ENCODE assay signal across 1 cellular context in the genomic region with DNA sequence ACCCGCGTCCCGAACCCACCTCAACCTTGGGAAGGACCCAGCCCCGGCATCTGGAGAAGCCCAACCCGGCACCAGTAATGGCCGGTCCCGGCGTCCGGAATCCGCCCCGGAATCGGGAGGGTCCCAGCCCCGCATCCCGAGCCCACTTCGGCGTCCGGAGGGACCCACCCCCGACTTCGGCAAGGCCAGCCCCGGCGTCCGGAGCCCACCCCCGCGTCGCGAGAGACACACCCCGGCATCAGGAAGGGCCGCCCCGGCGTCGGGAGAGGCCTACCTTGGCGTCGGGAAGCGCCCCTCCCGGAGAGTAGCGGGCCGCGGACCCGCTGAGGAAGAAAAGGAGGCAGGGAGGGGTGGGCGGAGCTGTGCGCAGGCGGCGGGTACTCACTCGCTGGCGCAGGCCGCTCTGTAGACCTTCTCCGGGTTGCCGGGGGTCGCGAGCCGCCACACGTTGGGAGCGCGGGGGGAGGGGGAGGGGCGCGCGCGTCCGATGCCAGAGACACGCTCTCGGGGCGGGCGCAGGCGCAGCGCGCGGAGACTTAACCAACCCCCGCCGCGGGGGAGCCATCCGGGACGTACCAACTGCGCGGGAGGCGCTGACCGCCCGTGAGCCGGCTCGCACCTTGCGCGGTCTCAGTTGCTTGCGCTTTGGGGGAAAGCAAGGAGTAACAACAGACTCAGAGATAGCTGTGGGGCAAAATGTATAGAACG.
TF ChIP-seq lines count a peak whose summit lies in the region.

A gene (minus strand): TSS at position 515 of the 708 bp plus-strand sequence. CDS start 24,164 bp downstream, outside the sequence.

TF ChIP-seq in HepG2, 621 proteins besides CTCF, POLR2A, EP300 and RAD21 (continued from another document and continues in another):
- TF ChIP-seq, protein P1, sequence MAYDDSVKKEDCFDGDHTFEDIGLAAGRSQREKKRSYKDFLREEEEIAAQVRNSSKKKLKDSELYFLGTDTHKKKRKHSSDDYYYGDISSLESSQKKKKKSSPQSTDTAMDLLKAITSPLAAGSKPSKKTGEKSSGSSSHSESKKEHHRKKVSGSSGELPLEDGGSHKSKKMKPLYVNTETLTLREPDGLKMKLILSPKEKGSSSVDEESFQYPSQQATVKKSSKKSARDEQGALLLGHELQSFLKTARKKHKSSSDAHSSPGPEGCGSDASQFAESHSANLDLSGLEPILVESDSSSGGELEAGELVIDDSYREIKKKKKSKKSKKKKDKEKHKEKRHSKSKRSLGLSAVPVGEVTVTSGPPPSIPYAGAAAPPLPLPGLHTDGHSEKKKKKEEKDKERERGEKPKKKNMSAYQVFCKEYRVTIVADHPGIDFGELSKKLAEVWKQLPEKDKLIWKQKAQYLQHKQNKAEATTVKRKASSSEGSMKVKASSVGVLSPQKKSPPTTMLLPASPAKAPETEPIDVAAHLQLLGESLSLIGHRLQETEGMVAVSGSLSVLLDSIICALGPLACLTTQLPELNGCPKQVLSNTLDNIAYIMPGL (CRISPR knock-in tag; IDR thresholded peaks at IDR 0.05; ENCODE audit: borderline replicate concordance in 1 of 2, low read depth in 1 of 2), result peak; percentile 77 to 98
- TF ChIP-seq RBM22 (optimal IDR thresholded peaks at IDR 0.05; ENCODE audit: low read length), result no peak
- no peak for TF ChIP-seq ZNF354B (CRISPR knock-in tag; IDR thresholded peaks at IDR 0.05)
- no peak for TF ChIP-seq ZNF549 (CRISPR knock-in tag; IDR thresholded peaks at IDR 0.05)
- no peak for TF ChIP-seq ZSCAN12 (CRISPR knock-in tag; IDR thresholded peaks at IDR 0.05)
- TF ChIP-seq STAT5B (CRISPR knock-in tag; IDR thresholded peaks at IDR 0.05), result no peak
- no peak for TF ChIP-seq KLF15 (CRISPR knock-in tag; IDR thresholded peaks at IDR 0.05; ENCODE audit: borderline replicate concordance)
- TF ChIP-seq ZNF143 (CRISPR knock-in tag; IDR thresholded peaks at IDR 0.05), result no peak
- no peak for TF ChIP-seq ZNF496 (CRISPR knock-in tag; IDR thresholded peaks at IDR 0.05; ENCODE audit: insufficient replicate concordance)
- TF ChIP-seq PHF21A (CRISPR knock-in tag; IDR thresholded peaks at IDR 0.05), result peak; percentile 88
- no peak for TF ChIP-seq ZNF17 (CRISPR knock-in tag; IDR thresholded peaks at IDR 0.05)
- TF ChIP-seq HES4 (CRISPR knock-in tag; IDR thresholded peaks at IDR 0.05; ENCODE audit: borderline replicate concordance), result peak; percentile 67; the same call in 1 of the 2 replicates
- TF ChIP-seq ZFP36 (IDR thresholded peaks at IDR 0.05; ENCODE audit: borderline replicate concordance, low read depth, low read length, partially characterized antibody), result no peak
- TF ChIP-seq, protein P2, sequence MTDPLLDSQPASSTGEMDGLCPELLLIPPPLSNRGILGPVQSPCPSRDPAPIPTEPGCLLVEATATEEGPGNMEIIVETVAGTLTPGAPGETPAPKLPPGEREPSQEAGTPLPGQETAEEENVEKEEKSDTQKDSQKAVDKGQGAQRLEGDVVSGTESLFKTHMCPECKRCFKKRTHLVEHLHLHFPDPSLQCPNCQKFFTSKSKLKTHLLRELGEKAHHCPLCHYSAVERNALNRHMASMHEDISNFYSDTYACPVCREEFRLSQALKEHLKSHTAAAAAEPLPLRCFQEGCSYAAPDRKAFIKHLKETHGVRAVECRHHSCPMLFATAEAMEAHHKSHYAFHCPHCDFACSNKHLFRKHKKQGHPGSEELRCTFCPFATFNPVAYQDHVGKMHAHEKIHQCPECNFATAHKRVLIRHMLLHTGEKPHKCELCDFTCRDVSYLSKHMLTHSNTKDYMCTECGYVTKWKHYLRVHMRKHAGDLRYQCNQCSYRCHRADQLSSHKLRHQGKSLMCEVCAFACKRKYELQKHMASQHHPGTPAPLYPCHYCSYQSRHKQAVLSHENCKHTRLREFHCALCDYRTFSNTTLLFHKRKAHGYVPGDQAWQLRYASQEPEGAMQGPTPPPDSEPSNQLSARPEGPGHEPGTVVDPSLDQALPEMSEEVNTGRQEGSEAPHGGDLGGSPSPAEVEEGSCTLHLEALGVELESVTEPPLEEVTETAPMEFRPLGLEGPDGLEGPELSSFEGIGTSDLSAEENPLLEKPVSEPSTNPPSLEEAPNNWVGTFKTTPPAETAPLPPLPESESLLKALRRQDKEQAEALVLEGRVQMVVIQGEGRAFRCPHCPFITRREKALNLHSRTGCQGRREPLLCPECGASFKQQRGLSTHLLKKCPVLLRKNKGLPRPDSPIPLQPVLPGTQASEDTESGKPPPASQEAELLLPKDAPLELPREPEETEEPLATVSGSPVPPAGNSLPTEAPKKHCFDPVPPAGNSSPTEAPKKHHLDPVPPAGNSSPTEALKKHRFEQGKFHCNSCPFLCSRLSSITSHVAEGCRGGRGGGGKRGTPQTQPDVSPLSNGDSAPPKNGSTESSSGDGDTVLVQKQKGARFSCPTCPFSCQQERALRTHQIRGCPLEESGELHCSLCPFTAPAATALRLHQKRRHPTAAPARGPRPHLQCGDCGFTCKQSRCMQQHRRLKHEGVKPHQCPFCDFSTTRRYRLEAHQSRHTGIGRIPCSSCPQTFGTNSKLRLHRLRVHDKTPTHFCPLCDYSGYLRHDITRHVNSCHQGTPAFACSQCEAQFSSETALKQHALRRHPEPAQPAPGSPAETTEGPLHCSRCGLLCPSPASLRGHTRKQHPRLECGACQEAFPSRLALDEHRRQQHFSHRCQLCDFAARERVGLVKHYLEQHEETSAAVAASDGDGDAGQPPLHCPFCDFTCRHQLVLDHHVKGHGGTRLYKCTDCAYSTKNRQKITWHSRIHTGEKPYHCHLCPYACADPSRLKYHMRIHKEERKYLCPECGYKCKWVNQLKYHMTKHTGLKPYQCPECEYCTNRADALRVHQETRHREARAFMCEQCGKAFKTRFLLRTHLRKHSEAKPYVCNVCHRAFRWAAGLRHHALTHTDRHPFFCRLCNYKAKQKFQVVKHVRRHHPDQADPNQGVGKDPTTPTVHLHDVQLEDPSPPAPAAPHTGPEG (CRISPR knock-in tag; IDR thresholded peaks at IDR 0.05), result peak; percentile 77
- no peak for TF ChIP-seq ZNF234 (CRISPR knock-in tag; conservative IDR thresholded peaks at IDR 0.05)
- TF ChIP-seq, protein P3, sequence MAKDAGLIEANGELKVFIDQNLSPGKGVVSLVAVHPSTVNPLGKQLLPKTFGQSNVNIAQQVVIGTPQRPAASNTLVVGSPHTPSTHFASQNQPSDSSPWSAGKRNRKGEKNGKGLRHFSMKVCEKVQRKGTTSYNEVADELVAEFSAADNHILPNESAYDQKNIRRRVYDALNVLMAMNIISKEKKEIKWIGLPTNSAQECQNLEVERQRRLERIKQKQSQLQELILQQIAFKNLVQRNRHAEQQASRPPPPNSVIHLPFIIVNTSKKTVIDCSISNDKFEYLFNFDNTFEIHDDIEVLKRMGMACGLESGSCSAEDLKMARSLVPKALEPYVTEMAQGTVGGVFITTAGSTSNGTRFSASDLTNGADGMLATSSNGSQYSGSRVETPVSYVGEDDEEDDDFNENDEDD (CRISPR knock-in tag; IDR thresholded peaks at IDR 0.05; ENCODE audit: borderline replicate concordance), result peak; percentile 27; the same call in 1 of the 2 replicates
- peak; percentile 99 for TF ChIP-seq ZFX (CRISPR knock-in tag; IDR thresholded peaks at IDR 0.05; ENCODE audit: low read depth)
- TF ChIP-seq, protein P4, sequence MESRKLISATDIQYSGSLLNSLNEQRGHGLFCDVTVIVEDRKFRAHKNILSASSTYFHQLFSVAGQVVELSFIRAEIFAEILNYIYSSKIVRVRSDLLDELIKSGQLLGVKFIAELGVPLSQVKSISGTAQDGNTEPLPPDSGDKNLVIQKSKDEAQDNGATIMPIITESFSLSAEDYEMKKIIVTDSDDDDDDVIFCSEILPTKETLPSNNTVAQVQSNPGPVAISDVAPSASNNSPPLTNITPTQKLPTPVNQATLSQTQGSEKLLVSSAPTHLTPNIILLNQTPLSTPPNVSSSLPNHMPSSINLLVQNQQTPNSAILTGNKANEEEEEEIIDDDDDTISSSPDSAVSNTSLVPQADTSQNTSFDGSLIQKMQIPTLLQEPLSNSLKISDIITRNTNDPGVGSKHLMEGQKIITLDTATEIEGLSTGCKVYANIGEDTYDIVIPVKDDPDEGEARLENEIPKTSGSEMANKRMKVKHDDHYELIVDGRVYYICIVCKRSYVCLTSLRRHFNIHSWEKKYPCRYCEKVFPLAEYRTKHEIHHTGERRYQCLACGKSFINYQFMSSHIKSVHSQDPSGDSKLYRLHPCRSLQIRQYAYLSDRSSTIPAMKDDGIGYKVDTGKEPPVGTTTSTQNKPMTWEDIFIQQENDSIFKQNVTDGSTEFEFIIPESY (CRISPR knock-in tag; IDR thresholded peaks at IDR 0.05), result no peak
- TF ChIP-seq, protein P5, sequence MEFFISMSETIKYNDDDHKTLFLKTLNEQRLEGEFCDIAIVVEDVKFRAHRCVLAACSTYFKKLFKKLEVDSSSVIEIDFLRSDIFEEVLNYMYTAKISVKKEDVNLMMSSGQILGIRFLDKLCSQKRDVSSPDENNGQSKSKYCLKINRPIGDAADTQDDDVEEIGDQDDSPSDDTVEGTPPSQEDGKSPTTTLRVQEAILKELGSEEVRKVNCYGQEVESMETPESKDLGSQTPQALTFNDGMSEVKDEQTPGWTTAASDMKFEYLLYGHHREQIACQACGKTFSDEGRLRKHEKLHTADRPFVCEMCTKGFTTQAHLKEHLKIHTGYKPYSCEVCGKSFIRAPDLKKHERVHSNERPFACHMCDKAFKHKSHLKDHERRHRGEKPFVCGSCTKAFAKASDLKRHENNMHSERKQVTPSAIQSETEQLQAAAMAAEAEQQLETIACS (CRISPR knock-in tag; IDR thresholded peaks at IDR 0.05), result peak; percentile 91
- TF ChIP-seq MLLT10 (CRISPR knock-in tag; IDR thresholded peaks at IDR 0.05), result peak; percentile 74; the same call in 1 of the 2 replicates
- TF ChIP-seq ZNF782 (CRISPR knock-in tag; IDR thresholded peaks at IDR 0.05; ENCODE audit: borderline replicate concordance), result peak; percentile 63; the same call in 1 of the 2 replicates
- TF ChIP-seq, protein P6, sequence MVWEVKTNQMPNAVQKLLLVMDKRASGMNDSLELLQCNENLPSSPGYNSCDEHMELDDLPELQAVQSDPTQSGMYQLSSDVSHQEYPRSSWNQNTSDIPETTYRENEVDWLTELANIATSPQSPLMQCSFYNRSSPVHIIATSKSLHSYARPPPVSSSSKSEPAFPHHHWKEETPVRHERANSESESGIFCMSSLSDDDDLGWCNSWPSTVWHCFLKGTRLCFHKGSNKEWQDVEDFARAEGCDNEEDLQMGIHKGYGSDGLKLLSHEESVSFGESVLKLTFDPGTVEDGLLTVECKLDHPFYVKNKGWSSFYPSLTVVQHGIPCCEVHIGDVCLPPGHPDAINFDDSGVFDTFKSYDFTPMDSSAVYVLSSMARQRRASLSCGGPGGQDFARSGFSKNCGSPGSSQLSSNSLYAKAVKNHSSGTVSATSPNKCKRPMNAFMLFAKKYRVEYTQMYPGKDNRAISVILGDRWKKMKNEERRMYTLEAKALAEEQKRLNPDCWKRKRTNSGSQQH (CRISPR knock-in tag; IDR thresholded peaks at IDR 0.05; ENCODE audit: low read depth), result peak; percentile 54; the same call in 1 of the 2 replicates
- no peak; the same call in 1 of the 2 replicates for TF ChIP-seq ELF1 (CRISPR knock-in tag; IDR thresholded peaks at IDR 0.05)
- no peak for TF ChIP-seq ZBTB7B (CRISPR knock-in tag; IDR thresholded peaks at IDR 0.05)
- TF ChIP-seq, protein P7, sequence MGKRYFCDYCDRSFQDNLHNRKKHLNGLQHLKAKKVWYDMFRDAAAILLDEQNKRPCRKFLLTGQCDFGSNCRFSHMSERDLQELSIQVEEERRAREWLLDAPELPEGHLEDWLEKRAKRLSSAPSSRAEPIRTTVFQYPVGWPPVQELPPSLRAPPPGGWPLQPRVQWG (CRISPR knock-in tag; IDR thresholded peaks at IDR 0.05; ENCODE audit: borderline replicate concordance, low read depth), result no peak
- peak; percentile 63 for TF ChIP-seq TSC22D2 (CRISPR knock-in tag; IDR thresholded peaks at IDR 0.05; ENCODE audit: borderline replicate concordance)
- peak; percentile 17; the same call in 1 of the 2 replicates for TF ChIP-seq KLF12 (CRISPR knock-in tag; IDR thresholded peaks at IDR 0.05; ENCODE audit: borderline replicate concordance)
- no peak for TF ChIP-seq ZNF724P (CRISPR knock-in tag; IDR thresholded peaks at IDR 0.05; ENCODE audit: borderline replicate concordance)
- TF ChIP-seq ZNF24 (IDR thresholded peaks at IDR 0.05), result no peak
- TF ChIP-seq ZNF841 (CRISPR knock-in tag; IDR thresholded peaks at IDR 0.05; ENCODE audit: borderline replicate concordance), result no peak
- no peak; the same call in 1 of the 2 replicates for TF ChIP-seq ZNF703 (CRISPR knock-in tag; IDR thresholded peaks at IDR 0.05; ENCODE audit: borderline replicate concordance)
- TF ChIP-seq, protein P8, sequence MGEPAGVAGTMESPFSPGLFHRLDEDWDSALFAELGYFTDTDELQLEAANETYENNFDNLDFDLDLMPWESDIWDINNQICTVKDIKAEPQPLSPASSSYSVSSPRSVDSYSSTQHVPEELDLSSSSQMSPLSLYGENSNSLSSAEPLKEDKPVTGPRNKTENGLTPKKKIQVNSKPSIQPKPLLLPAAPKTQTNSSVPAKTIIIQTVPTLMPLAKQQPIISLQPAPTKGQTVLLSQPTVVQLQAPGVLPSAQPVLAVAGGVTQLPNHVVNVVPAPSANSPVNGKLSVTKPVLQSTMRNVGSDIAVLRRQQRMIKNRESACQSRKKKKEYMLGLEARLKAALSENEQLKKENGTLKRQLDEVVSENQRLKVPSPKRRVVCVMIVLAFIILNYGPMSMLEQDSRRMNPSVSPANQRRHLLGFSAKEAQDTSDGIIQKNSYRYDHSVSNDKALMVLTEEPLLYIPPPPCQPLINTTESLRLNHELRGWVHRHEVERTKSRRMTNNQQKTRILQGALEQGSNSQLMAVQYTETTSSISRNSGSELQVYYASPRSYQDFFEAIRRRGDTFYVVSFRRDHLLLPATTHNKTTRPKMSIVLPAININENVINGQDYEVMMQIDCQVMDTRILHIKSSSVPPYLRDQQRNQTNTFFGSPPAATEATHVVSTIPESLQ (CRISPR knock-in tag; conservative IDR thresholded peaks at IDR 0.05), result no peak
- 0 out of 2 replicates have a peak, but pooled peaks have one; percentile 16 for TF ChIP-seq FOSL2 (CRISPR knock-in tag; IDR thresholded peaks at IDR 0.05)
